ENCODE assay signal across 17 cellular contexts in genomic region chr2:69817739-69818494, GRCh38. TPM values are rescaled to one million over a fixed set of nuclear protein-coding genes. Genes with fewer than 3 reads are reported as not detected.
DNase-seq lines count a peak whose midpoint lies in the region; ATAC-seq, FAIRE-seq and TF ChIP-seq lines count a peak whose summit lies in the region.
"Had no signal": no experiment of that assay in that cellular context is flagged by ENCODE, and none has a peak within 500 bp of the region (broad histone marks: within the 10 kb centered on the region; RNA-seq: fewer than 3 reads in every experiment).

No MANE protein-coding gene starts in this region.

- ATAC-seq in HG03159 (IDR thresholded peaks at IDR 0.05; ENCODE audit: unreplicated experiment): no peak
- ATAC-seq: Right ventricle myocardium inferior had no signal

- H3K4me2 ChIP-seq in endothelial cell of umbilical vein (ENCODE audit: insufficient read depth, low read length) (peak overlapping the region; percentile 19), skeletal muscle satellite cell (ENCODE audit: low read length) (peak overlapping the region; percentile 19)

- H3K9me1 ChIP-seq in endothelial cell of umbilical vein (replicated peaks; ENCODE audit: control insufficient read depth, extremely low read depth, insufficient read depth, low read length): no peaks in the 10 kb centered on the region

- peaks cover 4 to 5% of the 10 kb centered on the region in 2 experiments for H3K36me3 ChIP-seq in endothelial cell of umbilical vein (ENCODE audit: control insufficient read depth in 2 of 2, extremely low read depth in 1 of 2, insufficient read depth in 2 of 2, low read length in 2 of 2)
- peaks cover 23% of the 10 kb centered on the region for H3K36me3 ChIP-seq in skeletal muscle satellite cell (ENCODE audit: insufficient read depth, low read length)
- H3K36me3 ChIP-seq in Peyer's patch: peaks cover 0 to 61% (median 3%) of the 10 kb centered on the region in 3 donors
- H3K36me3 ChIP-seq: WERI-Rb-1 had no signal

- intact Hi-C loops in endothelial cell of umbilical vein (cut with micrococcal nuclease): loop anchor here (1.0 to 5.0 kb wide), 4 partner anchors 76 to 381 kb away; partner anchors contain the start of genes ANXA4 and NFU1

- peaks cover 28% of the 10 kb centered on the region for H3K4me1 ChIP-seq in endothelial cell of umbilical vein (ENCODE audit: control insufficient read depth, extremely low read depth, insufficient read depth, low read length)
- peaks cover 11% of the 10 kb centered on the region for H3K4me1 ChIP-seq in skeletal muscle satellite cell (ENCODE audit: control insufficient read depth, insufficient read depth, low read length)
- no peaks in the 10 kb centered on the region for H3K4me1 ChIP-seq in Peyer's patch

- dilution Hi-C loops in endothelial cell of umbilical vein (cut with MboI; ENCODE audit: extremely low pct_ligation_motif_present, low sequenced_read_pairs): no loop called here

- DNase-seq in DMS 273 (lab: John Stamatoyannopoulos, UW; ENCODE audit: unreplicated experiment) (peak; percentile 19), DMS 273 treated with DMSO at 0.1 percent for 48 hours (lab: John Stamatoyannopoulos, UW) (no peak), NCI-H446 treated with DMSO at 0.1 percent for 48 hours (lab: John Stamatoyannopoulos, UW) (peak; percentile 18), endothelial cell of umbilical vein (ENCODE audit: low read depth, low spot score) (peak; percentile 73), NCI-H2171 (lab: John Stamatoyannopoulos, UW) (no peak), Peyer's patch (no peak)
- DNase-seq: endodermal cell; mammary epithelial cell; natural killer cell; stimulated activated CD4-positive, alpha-beta T cell treated with anti-CD3 and anti-CD28 coated beads, Interleukin-2, amount 100 ng/mL, for 48 hours; WERI-Rb-1 had no signal

- TF ChIP-seq POLR2A in endothelial cell of umbilical vein (IDR thresholded peaks at IDR 0.05; ENCODE audit: low read depth, low read length) (no peak), Peyer's patch (IDR thresholded peaks at IDR 0.05) (no peak)

- H3K9ac ChIP-seq in endothelial cell of umbilical vein (replicated peaks; ENCODE audit: extremely low read depth, insufficient read depth, low read length) (peak overlapping the region; percentile 36), skeletal muscle satellite cell (ENCODE audit: low read depth, low read length) (peak overlapping the region; percentile 23)
- H3K9ac ChIP-seq: parathyroid adenoma had no signal

- no peak overlapping the region for H3K4me3 ChIP-seq in endothelial cell of umbilical vein (replicated peaks in 1 of 3; ENCODE audit: insufficient read depth in 1 of 3, low read depth in 1 of 3, low read length in 3 of 3)
- H3K4me3 ChIP-seq in skeletal muscle satellite cell (ENCODE audit: low read length): no peak overlapping the region
- H3K4me3 ChIP-seq in Peyer's patch: no peak overlapping the region

- H4K20me1 ChIP-seq in endothelial cell of umbilical vein (replicated peaks; ENCODE audit: control insufficient read depth, extremely low read depth, insufficient read depth, low read length): no peaks in the 10 kb centered on the region

- BruUV-seq in endothelial cell of umbilical vein (replicated peaks; lab: Mats Ljungman, UMichigan): no TSS peak

- H3K27me3 ChIP-seq in endothelial cell of umbilical vein (ENCODE audit: control insufficient read depth in 2 of 2, insufficient read depth in 2 of 2, low read length in 2 of 2): no peaks in the 10 kb centered on the region
- no peaks in the 10 kb centered on the region for H3K27me3 ChIP-seq in skeletal muscle satellite cell (ENCODE audit: control insufficient read depth, insufficient read depth, low read length)
- no peaks in the 10 kb centered on the region for H3K27me3 ChIP-seq in Peyer's patch

- H3K9me3 ChIP-seq in endothelial cell of umbilical vein (replicated peaks; ENCODE audit: control insufficient read depth, insufficient read depth, low read length): no peaks in the 10 kb centered on the region
- no peaks in the 10 kb centered on the region for H3K9me3 ChIP-seq in skeletal muscle satellite cell (replicated peaks; ENCODE audit: low read length)
- no peaks in the 10 kb centered on the region for H3K9me3 ChIP-seq in Peyer's patch

- CTCF ChIA-PET in endothelial cell of umbilical vein (lab: Charles Lee): interaction anchor here (0.6 to 15.5 kb wide), 13 partner anchors 9 to 307 kb away, joined by 3 to 784 read pairs (median 7); partner anchors contain the start of genes ANXA4, GMCL1 and SNRNP27

- FAIRE-seq in endothelial cell of umbilical vein (lab: Jason Lieb, UNC): peak; percentile 24
- FAIRE-seq: keratinocyte had no signal

- POLR2A ChIA-PET in endothelial cell of umbilical vein (lab: Charles Lee): no interaction called here

- H2AFZ ChIP-seq in endothelial cell of umbilical vein (ENCODE audit: low read depth, low read length): no peak overlapping the region
- H2AFZ ChIP-seq: parathyroid adenoma had no signal

- H3K27ac ChIP-seq in endothelial cell of umbilical vein (ENCODE audit: insufficient read depth, low read depth, low read length) (peak overlapping the region; percentile 30), Peyer's patch (no peak overlapping the region)
- H3K27ac ChIP-seq: 22Rv1, parathyroid adenoma, WERI-Rb-1 had no signal

- TF ChIP-seq CTCF in endothelial cell of umbilical vein (IDR thresholded peaks at IDR 0.05; ENCODE audit: extremely low read depth in 1 of 2, insufficient read depth in 1 of 2, low read depth in 1 of 2, low read length in 2 of 2) (no peak), Peyer's patch (IDR thresholded peaks at IDR 0.05) (no peak)

- H3K79me2 ChIP-seq in endothelial cell of umbilical vein (ENCODE audit: control insufficient read depth, insufficient read depth, low read length): no peaks in the 10 kb centered on the region

TF ChIP-seq in endothelial cell of umbilical vein, 7 proteins besides CTCF, POLR2A, EP300 and RAD21:
- TF ChIP-seq FOS (IDR thresholded peaks at IDR 0.05; ENCODE audit: borderline replicate concordance, insufficient read depth, low read length) (no peak), GATA2 (IDR thresholded peaks at IDR 0.05; ENCODE audit: insufficient read depth, insufficient read length, low read depth, low read length) (peak; percentile 71)
TF ChIP-seq in endothelial cell of umbilical vein: peak in this region for 1.

RNA-seq across cellular contexts. Expression of gene GMCL1, which starts 11.5 kb away (rescaled TPM):
- total RNA-seq in endothelial cell of umbilical vein (13.0 and 14.6 TPM in 2 replicates), Peyer's patch (10 to 100 TPM; 15.4 to 29.2 (median 23.0) TPM)
- 3.8 and 4.2 TPM in 2 replicates for polyA plus RNA-seq in endothelial cell of umbilical vein
- 4.7 and 4.8 TPM in 2 replicates for polyA plus RNA-seq in endothelial cell of umbilical vein (2011; cell fraction: cytosol; rRNA removed)
- polyA plus RNA-seq in endothelial cell of umbilical vein (2011; cell fraction: nucleus; rRNA removed): 8.2 and 9.3 TPM in 2 replicates
- 7.1 and 8.6 TPM in 2 replicates for polyA plus RNA-seq in endothelial cell of umbilical vein (2012)
- 4.3 and 9.2 TPM in 2 replicates for polyA minus RNA-seq in endothelial cell of umbilical vein
- polyA minus RNA-seq in endothelial cell of umbilical vein (2011; cell fraction: cytosol; rRNA and poly(A)+ RNA removed): 7.6 TPM
- polyA minus RNA-seq in endothelial cell of umbilical vein (2011; cell fraction: nucleus; rRNA and poly(A)+ RNA removed): 6.5 and 7.9 TPM in 2 replicates
- 3.8 and 3.9 TPM in 2 replicates for total RNA-seq in skeletal muscle satellite cell (2012; rRNA removed)

Comparison
In these comparisons a context has a peak if more than half of its experiments do, and no peak if none do; other contexts are left out.
1. DNase-seq: peak in DMS 273 (single experiment), NCI-H446 treated with DMSO at 0.1 percent for 48 hours (single experiment) and endothelial cell of umbilical vein (single experiment); none in DMS 273 treated with DMSO at 0.1 percent for 48 hours (single experiment), NCI-H2171 (single experiment) and Peyer's patch (0 of 3).